In the genomic region with DNA sequence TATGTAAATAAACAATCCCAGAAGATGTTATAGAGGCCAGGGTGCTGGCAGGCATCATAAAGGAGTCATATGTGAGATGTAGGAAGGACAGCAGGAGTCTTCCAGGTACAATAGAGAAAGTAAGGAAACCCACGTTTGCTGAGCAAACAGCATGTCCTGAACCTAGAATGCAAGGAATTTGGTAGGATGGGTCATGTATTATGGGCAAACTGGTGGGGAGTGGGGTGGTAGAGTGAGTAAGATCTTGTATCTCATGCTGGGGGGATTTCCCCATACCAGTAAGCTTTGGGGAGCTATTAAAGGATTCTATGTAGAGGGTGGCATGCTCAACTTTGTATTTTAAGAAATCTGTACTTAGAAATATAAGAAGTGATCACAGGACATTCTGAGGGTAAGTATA, we compare ENCODE assay signal across 1 cellular context.
TF ChIP-seq lines count a peak whose summit lies in the region.

No MANE protein-coding gene starts in this region.

TF ChIP-seq in GM23338, 12 proteins besides CTCF, POLR2A, EP300 and RAD21 (continued from another document):
- TF ChIP-seq, protein P1, sequence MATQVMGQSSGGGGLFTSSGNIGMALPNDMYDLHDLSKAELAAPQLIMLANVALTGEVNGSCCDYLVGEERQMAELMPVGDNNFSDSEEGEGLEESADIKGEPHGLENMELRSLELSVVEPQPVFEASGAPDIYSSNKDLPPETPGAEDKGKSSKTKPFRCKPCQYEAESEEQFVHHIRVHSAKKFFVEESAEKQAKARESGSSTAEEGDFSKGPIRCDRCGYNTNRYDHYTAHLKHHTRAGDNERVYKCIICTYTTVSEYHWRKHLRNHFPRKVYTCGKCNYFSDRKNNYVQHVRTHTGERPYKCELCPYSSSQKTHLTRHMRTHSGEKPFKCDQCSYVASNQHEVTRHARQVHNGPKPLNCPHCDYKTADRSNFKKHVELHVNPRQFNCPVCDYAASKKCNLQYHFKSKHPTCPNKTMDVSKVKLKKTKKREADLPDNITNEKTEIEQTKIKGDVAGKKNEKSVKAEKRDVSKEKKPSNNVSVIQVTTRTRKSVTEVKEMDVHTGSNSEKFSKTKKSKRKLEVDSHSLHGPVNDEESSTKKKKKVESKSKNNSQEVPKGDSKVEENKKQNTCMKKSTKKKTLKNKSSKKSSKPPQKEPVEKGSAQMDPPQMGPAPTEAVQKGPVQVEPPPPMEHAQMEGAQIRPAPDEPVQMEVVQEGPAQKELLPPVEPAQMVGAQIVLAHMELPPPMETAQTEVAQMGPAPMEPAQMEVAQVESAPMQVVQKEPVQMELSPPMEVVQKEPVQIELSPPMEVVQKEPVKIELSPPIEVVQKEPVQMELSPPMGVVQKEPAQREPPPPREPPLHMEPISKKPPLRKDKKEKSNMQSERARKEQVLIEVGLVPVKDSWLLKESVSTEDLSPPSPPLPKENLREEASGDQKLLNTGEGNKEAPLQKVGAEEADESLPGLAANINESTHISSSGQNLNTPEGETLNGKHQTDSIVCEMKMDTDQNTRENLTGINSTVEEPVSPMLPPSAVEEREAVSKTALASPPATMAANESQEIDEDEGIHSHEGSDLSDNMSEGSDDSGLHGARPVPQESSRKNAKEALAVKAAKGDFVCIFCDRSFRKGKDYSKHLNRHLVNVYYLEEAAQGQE (IDR thresholded peaks at IDR 0.05; ENCODE audit: unreplicated experiment): no peak
- TF ChIP-seq, protein P2, sequence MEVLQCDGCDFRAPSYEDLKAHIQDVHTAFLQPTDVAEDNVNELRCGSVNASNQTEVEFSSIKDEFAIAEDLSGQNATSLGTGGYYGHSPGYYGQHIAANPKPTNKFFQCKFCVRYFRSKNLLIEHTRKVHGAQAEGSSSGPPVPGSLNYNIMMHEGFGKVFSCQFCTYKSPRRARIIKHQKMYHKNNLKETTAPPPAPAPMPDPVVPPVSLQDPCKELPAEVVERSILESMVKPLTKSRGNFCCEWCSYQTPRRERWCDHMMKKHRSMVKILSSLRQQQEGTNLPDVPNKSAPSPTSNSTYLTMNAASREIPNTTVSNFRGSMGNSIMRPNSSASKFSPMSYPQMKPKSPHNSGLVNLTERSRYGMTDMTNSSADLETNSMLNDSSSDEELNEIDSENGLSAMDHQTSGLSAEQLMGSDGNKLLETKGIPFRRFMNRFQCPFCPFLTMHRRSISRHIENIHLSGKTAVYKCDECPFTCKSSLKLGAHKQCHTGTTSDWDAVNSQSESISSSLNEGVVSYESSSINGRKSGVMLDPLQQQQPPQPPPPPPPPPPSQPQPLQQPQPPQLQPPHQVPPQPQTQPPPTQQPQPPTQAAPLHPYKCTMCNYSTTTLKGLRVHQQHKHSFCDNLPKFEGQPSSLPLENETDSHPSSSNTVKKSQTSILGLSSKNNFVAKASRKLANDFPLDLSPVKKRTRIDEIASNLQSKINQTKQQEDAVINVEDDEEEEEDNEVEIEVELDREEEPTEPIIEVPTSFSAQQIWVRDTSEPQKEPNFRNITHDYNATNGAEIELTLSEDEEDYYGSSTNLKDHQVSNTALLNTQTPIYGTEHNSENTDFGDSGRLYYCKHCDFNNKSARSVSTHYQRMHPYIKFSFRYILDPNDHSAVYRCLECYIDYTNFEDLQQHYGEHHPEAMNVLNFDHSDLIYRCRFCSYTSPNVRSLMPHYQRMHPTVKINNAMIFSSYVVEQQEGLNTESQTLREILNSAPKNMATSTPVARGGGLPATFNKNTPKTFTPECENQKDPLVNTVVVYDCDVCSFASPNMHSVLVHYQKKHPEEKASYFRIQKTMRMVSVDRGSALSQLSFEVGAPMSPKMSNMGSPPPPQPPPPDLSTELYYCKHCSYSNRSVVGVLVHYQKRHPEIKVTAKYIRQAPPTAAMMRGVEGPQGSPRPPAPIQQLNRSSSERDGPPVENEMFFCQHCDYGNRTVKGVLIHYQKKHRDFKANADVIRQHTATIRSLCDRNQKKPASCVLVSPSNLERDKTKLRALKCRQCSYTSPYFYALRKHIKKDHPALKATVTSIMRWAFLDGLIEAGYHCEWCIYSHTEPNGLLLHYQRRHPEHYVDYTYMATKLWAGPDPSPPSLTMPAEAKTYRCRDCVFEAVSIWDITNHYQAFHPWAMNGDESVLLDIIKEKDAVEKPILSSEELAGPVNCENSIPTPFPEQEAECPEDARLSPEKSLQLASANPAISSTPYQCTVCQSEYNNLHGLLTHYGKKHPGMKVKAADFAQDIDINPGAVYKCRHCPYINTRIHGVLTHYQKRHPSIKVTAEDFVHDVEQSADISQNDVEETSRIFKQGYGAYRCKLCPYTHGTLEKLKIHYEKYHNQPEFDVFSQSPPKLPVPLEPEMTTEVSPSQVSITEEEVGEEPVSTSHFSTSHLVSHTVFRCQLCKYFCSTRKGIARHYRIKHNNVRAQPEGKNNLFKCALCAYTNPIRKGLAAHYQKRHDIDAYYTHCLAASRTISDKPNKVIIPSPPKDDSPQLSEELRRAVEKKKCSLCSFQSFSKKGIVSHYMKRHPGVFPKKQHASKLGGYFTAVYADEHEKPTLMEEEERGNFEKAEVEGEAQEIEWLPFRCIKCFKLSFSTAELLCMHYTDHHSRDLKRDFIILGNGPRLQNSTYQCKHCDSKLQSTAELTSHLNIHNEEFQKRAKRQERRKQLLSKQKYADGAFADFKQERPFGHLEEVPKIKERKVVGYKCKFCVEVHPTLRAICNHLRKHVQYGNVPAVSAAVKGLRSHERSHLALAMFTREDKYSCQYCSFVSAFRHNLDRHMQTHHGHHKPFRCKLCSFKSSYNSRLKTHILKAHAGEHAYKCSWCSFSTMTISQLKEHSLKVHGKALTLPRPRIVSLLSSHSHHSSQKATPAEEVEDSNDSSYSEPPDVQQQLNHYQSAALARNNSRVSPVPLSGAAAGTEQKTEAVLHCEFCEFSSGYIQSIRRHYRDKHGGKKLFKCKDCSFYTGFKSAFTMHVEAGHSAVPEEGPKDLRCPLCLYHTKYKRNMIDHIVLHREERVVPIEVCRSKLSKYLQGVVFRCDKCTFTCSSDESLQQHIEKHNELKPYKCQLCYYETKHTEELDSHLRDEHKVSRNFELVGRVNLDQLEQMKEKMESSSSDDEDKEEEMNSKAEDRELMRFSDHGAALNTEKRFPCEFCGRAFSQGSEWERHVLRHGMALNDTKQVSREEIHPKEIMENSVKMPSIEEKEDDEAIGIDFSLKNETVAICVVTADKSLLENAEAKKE (CRISPR knock-in tag; IDR thresholded peaks at IDR 0.05): no peak
- no peak for TF ChIP-seq NANOG (IDR thresholded peaks at IDR 0.05; ENCODE audit: borderline replicate concordance)
